Comparison of ENCODE assay signal across 1 cellular context in the genomic region with DNA sequence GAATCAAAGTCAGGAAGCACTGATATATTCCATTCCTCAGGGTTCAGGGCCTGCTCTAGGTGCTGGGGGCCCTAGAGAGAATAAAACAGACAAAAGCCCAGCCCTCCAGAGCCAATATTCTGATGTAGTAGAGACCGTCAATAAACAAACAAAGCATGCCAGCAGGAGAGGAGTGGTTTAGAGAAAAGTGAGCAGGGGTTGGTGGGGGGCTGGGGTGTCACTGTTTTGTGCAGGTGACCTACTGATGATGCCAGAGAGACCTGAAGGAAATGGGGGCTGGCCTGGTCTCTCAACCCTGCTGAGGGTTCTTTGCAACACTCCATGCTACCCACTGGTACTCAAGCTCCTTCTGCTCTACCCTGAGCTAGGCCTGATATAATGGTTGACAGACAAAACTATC.
TF ChIP-seq lines count a peak whose summit lies in the region.

No MANE protein-coding gene starts in this region.

TF ChIP-seq in H1, 55 proteins besides CTCF, POLR2A, EP300 and RAD21:
- TF ChIP-seq CREB1 (IDR thresholded peaks at IDR 0.05) (no peak), FOSL1 (IDR thresholded peaks at IDR 0.05; ENCODE audit: insufficient read depth, low read depth, low read length) (no peak), KDM5A (IDR thresholded peaks at IDR 0.05; ENCODE audit: low read length) (no peak), RBBP5 (IDR thresholded peaks at IDR 0.05; ENCODE audit: borderline replicate concordance, low read depth, low read length) (no peak), RXRA (IDR thresholded peaks at IDR 0.05; ENCODE audit: insufficient read depth, low read depth, low read length) (no peak), SIRT6 (IDR thresholded peaks at IDR 0.05; ENCODE audit: low read length) (no peak), CBX5 (IDR thresholded peaks at IDR 0.05; ENCODE audit: low read depth, low read length) (no peak), YY1 (IDR thresholded peaks at IDR 0.05; ENCODE audit: low read depth, low read length) (no peak), EZH2 (IDR thresholded peaks at IDR 0.05; ENCODE audit: low read depth, low read length, severe bottlenecking) (no peak), GABPA (IDR thresholded peaks at IDR 0.05; ENCODE audit: borderline replicate concordance, insufficient read depth, low read length) (no peak), SIN3A (conservative IDR thresholded peaks at IDR 0.05 in 1 of 2, IDR thresholded peaks at IDR 0.05 in 1 of 2; ENCODE audit: low read depth in 1 of 2, low read length in 2 of 2) (no peak)
